In the genomic region with DNA sequence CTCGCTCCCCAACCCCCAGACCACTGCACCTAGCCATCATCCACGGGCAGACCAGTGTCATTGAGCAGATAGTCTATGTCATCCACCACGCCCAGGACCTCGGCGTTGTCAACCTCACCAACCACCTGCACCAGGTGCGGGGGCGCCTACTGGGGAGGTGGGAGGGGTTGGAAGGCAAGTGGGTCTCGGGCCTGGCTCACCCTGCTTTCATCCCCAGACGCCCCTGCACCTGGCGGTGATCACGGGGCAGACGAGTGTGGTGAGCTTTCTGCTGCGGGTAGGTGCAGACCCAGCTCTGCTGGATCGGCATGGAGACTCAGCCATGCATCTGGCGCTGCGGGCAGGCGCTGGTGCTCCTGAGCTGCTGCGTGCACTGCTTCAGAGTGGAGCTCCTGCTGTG, we compare ENCODE assay signal across 9 cellular contexts. TPM values are rescaled to one million over a fixed set of nuclear protein-coding genes. Genes with fewer than 3 reads are reported as not detected.
DNase-seq lines count a peak whose midpoint lies in the region; ATAC-seq and TF ChIP-seq lines count a peak whose summit lies in the region.
"Had no signal": no experiment of that assay in that cellular context is flagged by ENCODE, and none has a peak within 500 bp of the region (broad histone marks: within the 10 kb centered on the region; RNA-seq: fewer than 3 reads in every experiment).

No MANE protein-coding gene starts in this region.

- H3K36me3 ChIP-seq in colonic mucosa = peaks cover 6% of the 10 kb centered on the region
- H3K36me3 ChIP-seq in skeletal muscle satellite cell (ENCODE audit: insufficient read depth, low read length) = peaks cover 26% of the 10 kb centered on the region
- no peaks in the 10 kb centered on the region for H3K36me3 ChIP-seq in prostate gland

- DNase-seq in NCI-H1092 treated with DMSO at 0.1 percent for 48 hours (lab: John Stamatoyannopoulos, UW) = peak; percentile 4
- no peak for DNase-seq in NCI-H1092 (lab: John Stamatoyannopoulos, UW)
- DNase-seq in NCI-H510A (lab: John Stamatoyannopoulos, UW) = peak; percentile 28
- no peak for DNase-seq in colonic mucosa
- no peak for DNase-seq in prostate gland (ENCODE audit: low spot score)

- H3K27ac ChIP-seq in colonic mucosa (no peak overlapping the region), prostate gland (no peak overlapping the region)

- no peak for TF ChIP-seq POLR2A in prostate gland (IDR thresholded peaks at IDR 0.05)

- intact Hi-C loops in colonic mucosa (cut with DNase I) = no loop called here
- intact Hi-C loops in prostate gland (cut with DNase I) = loop anchor here (2.0 kb wide), 1 partner anchor 171 kb away; no protein-coding TSS in a partner anchor

- no peak overlapping the region for H3K4me3 ChIP-seq in colonic mucosa
- no peak overlapping the region for H3K4me3 ChIP-seq in skeletal muscle satellite cell (ENCODE audit: low read length)
- no peak overlapping the region for H3K4me3 ChIP-seq in prostate gland

- WGBS in prostate gland = 75% methylated on average over 18 of the region's 18 CpGs

- TF ChIP-seq CTCF in colonic mucosa (IDR thresholded peaks at IDR 0.05) (no peak), prostate gland (IDR thresholded peaks at IDR 0.05) (no peak)

- peaks cover 11% of the 10 kb centered on the region for H3K4me1 ChIP-seq in colonic mucosa
- peaks cover 22% of the 10 kb centered on the region for H3K4me1 ChIP-seq in skeletal muscle satellite cell (ENCODE audit: control insufficient read depth, insufficient read depth, low read length)
- peaks cover 6% of the 10 kb centered on the region for H3K4me1 ChIP-seq in prostate gland (replicated peaks)

- ATAC-seq in HG02571 (IDR thresholded peaks at IDR 0.05; ENCODE audit: unreplicated experiment) = no peak
- no peak for ATAC-seq in HG03469 (IDR thresholded peaks at IDR 0.05; ENCODE audit: unreplicated experiment)

- peak overlapping the region; percentile 93 for H3K4me2 ChIP-seq in skeletal muscle satellite cell (ENCODE audit: low read length)

- H3K9me3 ChIP-seq in colonic mucosa (no peaks in the 10 kb centered on the region), skeletal muscle satellite cell (replicated peaks; ENCODE audit: low read length) (no peaks in the 10 kb centered on the region), prostate gland (no peaks in the 10 kb centered on the region)

- H3K9ac ChIP-seq in colonic mucosa (ENCODE audit: low read depth in 2 of 2, low read length in 2 of 2) = peak overlapping the region; percentile 70 to 86
- peak overlapping the region; percentile 54 for H3K9ac ChIP-seq in skeletal muscle satellite cell (ENCODE audit: low read depth, low read length)

- H3K27me3 ChIP-seq in colonic mucosa (no peaks in the 10 kb centered on the region), skeletal muscle satellite cell (ENCODE audit: control insufficient read depth, insufficient read depth, low read length) (no peaks in the 10 kb centered on the region), prostate gland (replicated peaks; ENCODE audit: insufficient read depth) (no peaks in the 10 kb centered on the region)

RNA-seq across cellular contexts. Expression of gene NFKB2, which starts 4.6 kb away (rescaled TPM):
- 10 to 100 TPM; 29.3 to 44.5 TPM for total RNA-seq in colonic mucosa
- 26.6 and 27.1 TPM in 2 replicates for total RNA-seq in skeletal muscle satellite cell (2012; rRNA removed)
- 10 to 100 TPM; 22.5 to 40.4 TPM for total RNA-seq in prostate gland

RNA-seq across cellular contexts. Expression of gene PSD, which starts 18.5 kb away (rescaled TPM):
- total RNA-seq in colonic mucosa (10 to 100 TPM in 1 of 2 donors, 1 to 10 TPM in 1; 4.2 to 22.5 TPM), prostate gland (10 to 100 TPM in 1 of 2 donors, 1 to 10 TPM in 1; 1.0 to 10.9 TPM)
- total RNA-seq in skeletal muscle satellite cell (2012; rRNA removed) = 0.87 and 5.8 TPM in 2 replicates

RNA-seq across cellular contexts. Expression of gene FBXL15, which starts 20.6 kb away (rescaled TPM):
- total RNA-seq in colonic mucosa = 10 to 100 TPM; 23.7 to 37.3 TPM
- total RNA-seq in skeletal muscle satellite cell (2012; rRNA removed) = 9.2 and 11.9 TPM in 2 replicates
- 10 to 100 TPM; 22.2 to 36.3 TPM for total RNA-seq in prostate gland

RNA-seq across cellular contexts. Expression of gene CUEDC2, which starts 32.3 kb away (rescaled TPM):
- total RNA-seq in colonic mucosa (10 to 100 TPM; 30.2 to 32.1 TPM), prostate gland (10 to 100 TPM; 70.2 to 81.7 TPM)
- 37.3 and 43.2 TPM in 2 replicates for total RNA-seq in skeletal muscle satellite cell (2012; rRNA removed)

RNA-seq across cellular contexts. Expression of gene C10orf95, which starts 51.3 kb away (rescaled TPM):
- total RNA-seq in colonic mucosa (1 to 10 TPM; 2.8 to 4.8 TPM), prostate gland (1 to 10 TPM in 1 of 2 donors, under 1 TPM in 1; 0.85 to 3.7 TPM)
- not detected in 2 replicates for total RNA-seq in skeletal muscle satellite cell (2012; rRNA removed)
- total RNA-seq: subcutaneous adipose tissue had no signal

Comparison
In these comparisons a context has a peak if more than half of its experiments do, and no peak if none do; other contexts are left out.
1. DNase-seq: peak in NCI-H1092 treated with DMSO at 0.1 percent for 48 hours (single experiment) and NCI-H510A (single experiment); none in NCI-H1092 (single experiment), colonic mucosa (single experiment) and prostate gland (single experiment).